1 cellular context compared by ENCODE assay signal in the genomic region with DNA sequence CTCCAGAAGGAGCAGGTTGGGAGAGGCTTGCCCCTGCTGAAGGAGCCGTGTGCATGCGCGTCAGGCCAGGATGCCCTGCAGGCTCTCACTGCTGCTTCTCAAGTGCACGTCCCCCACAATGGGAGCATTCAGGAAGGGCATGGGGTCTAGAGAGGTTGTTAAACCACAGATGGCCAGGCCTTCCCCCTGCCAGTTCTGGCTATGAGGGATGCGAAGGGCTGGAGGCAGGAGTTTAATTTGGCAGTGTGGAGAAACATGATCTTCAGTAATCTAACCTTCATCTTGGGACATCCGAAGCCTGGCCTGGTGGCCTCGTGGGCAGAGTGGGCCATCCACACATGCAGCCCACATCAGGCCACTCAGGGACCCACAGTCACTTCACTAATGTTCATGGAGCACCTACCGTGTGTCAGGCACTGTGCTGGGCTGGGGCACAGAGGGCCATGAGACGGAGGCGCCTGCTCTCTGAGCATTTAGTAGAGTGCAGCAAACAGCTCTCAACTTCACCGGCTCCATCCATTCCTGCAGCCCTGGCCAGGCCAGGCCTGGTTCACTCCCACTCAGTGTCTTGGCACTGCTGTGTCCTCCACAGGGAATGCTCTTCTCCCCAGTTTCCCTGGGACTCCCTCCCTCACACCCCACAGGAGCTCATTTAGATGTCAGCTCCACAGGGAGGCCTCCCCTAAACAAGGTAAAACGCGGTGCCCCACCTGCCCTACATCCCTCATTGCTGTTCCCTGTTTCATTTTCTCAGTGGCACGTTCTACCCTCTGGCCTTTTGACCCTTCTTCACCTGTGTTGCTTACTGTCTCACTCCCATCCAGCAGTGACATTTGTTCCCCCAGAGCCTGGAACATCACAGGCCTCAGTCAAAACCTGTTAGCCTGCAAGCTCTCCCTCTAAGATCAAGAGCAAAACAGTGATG.
TF ChIP-seq lines count a peak whose summit lies in the region.

No MANE protein-coding gene starts in this region.

TF ChIP-seq in HepG2, 621 proteins besides CTCF, POLR2A, EP300 and RAD21:
- TF ChIP-seq, protein P1, sequence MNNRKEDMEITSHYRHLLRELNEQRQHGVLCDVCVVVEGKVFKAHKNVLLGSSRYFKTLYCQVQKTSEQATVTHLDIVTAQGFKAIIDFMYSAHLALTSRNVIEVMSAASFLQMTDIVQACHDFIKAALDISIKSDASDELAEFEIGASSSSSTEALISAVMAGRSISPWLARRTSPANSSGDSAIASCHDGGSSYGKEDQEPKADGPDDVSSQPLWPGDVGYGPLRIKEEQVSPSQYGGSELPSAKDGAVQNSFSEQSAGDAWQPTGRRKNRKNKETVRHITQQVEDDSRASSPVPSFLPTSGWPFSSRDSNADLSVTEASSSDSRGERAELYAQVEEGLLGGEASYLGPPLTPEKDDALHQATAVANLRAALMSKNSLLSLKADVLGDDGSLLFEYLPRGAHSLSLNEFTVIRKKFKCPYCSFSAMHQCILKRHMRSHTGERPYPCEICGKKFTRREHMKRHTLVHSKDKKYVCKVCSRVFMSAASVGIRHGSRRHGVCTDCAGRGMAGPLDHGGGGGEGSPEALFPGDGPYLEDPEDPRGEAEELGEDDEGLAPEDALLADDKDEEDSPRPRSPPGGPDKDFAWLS (CRISPR knock-in tag; IDR thresholded peaks at IDR 0.05; ENCODE audit: borderline replicate concordance) = no peak
- no peak for TF ChIP-seq MLLT10 (CRISPR knock-in tag; IDR thresholded peaks at IDR 0.05)
- no peak for TF ChIP-seq HOXA9 (CRISPR knock-in tag; IDR thresholded peaks at IDR 0.05; ENCODE audit: borderline replicate concordance)
- TF ChIP-seq ZNF17 (CRISPR knock-in tag; IDR thresholded peaks at IDR 0.05) = no peak
- no peak for TF ChIP-seq ISX (CRISPR knock-in tag; conservative IDR thresholded peaks at IDR 0.05)
- TF ChIP-seq PAF1 (CRISPR knock-in tag; IDR thresholded peaks at IDR 0.05) = no peak
- TF ChIP-seq, protein P2, sequence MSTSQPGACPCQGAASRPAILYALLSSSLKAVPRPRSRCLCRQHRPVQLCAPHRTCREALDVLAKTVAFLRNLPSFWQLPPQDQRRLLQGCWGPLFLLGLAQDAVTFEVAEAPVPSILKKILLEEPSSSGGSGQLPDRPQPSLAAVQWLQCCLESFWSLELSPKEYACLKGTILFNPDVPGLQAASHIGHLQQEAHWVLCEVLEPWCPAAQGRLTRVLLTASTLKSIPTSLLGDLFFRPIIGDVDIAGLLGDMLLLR (CRISPR knock-in tag; IDR thresholded peaks at IDR 0.05) = no peak
- TF ChIP-seq ZNF781 (CRISPR knock-in tag; IDR thresholded peaks at IDR 0.05; ENCODE audit: borderline replicate concordance, not compliant biosample characterization) = no peak
- TF ChIP-seq ZNF709 (CRISPR knock-in tag; IDR thresholded peaks at IDR 0.05) = no peak
- TF ChIP-seq ZNF598 (CRISPR knock-in tag; IDR thresholded peaks at IDR 0.05; ENCODE audit: borderline replicate concordance) = no peak
- TF ChIP-seq ZNF317 (CRISPR knock-in tag; IDR thresholded peaks at IDR 0.05) = no peak
- TF ChIP-seq HDAC2 (CRISPR knock-in tag; IDR thresholded peaks at IDR 0.05) = no peak
- TF ChIP-seq, protein P3, sequence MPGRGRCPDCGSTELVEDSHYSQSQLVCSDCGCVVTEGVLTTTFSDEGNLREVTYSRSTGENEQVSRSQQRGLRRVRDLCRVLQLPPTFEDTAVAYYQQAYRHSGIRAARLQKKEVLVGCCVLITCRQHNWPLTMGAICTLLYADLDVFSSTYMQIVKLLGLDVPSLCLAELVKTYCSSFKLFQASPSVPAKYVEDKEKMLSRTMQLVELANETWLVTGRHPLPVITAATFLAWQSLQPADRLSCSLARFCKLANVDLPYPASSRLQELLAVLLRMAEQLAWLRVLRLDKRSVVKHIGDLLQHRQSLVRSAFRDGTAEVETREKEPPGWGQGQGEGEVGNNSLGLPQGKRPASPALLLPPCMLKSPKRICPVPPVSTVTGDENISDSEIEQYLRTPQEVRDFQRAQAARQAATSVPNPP (CRISPR knock-in tag; IDR thresholded peaks at IDR 0.05) = no peak
